13 cellular contexts compared by ENCODE assay signal in genomic region chr22:21779444-21779843, GRCh38.
"Had no signal": no experiment of that assay in that cellular context is flagged by ENCODE, and none has a peak within 500 bp of the region (broad histone marks: within the 10 kb centered on the region; RNA-seq: fewer than 3 reads in every experiment).

No MANE protein-coding gene starts in this region.

- ATAC-seq: stimulated activated naive B cell treated with anti-CD40 and anti-IgM and Interleukin-4, amounts not matched to agents 10 μg/mL and 1 μg/mL and 100 μg/mL, for 72 hours had no signal

- H3K4me3 ChIP-seq: dorsolateral prefrontal cortex, lung, thyroid gland had no signal

- H3K4me1 ChIP-seq: thyroid gland had no signal

- DNase-seq: activated CD4-positive, alpha-beta memory T cell treated with anti-CD3 and anti-CD28 coated beads, Interleukin-2, amount 10 ng/mL, durations not matched to agents 7 days and 5 days; activated CD4-positive, alpha-beta T cell treated with anti-CD3 and anti-CD28 coated beads for 4 hours; activated gamma-delta T cell; activated T-cell treated with anti-CD3 and anti-CD28 coated beads, Interleukin-2, amount 50 U/mL, for 48 hours; dorsolateral prefrontal cortex; islet precursor cell; naive B cell; posterior cingulate gyrus; stimulated activated CD4-positive, alpha-beta T cell treated with anti-CD3 and anti-CD28 coated beads, Interleukin-2, amount 100 ng/mL, for 48 hours; stimulated activated naive B cell treated with anti-CD40 and anti-IgM and Interleukin-4, amounts not matched to agents 10 μg/mL and 1 μg/mL and 100 μg/mL, for 72 hours; T-helper 2 cell; thyroid gland had no signal

- H3K27me3 ChIP-seq: dorsolateral prefrontal cortex, thyroid gland had no signal

- H3K9me3 ChIP-seq: thyroid gland had no signal

- H3K27ac ChIP-seq: thyroid gland had no signal
